8 cellular contexts compared by ENCODE assay signal in the genomic region with DNA sequence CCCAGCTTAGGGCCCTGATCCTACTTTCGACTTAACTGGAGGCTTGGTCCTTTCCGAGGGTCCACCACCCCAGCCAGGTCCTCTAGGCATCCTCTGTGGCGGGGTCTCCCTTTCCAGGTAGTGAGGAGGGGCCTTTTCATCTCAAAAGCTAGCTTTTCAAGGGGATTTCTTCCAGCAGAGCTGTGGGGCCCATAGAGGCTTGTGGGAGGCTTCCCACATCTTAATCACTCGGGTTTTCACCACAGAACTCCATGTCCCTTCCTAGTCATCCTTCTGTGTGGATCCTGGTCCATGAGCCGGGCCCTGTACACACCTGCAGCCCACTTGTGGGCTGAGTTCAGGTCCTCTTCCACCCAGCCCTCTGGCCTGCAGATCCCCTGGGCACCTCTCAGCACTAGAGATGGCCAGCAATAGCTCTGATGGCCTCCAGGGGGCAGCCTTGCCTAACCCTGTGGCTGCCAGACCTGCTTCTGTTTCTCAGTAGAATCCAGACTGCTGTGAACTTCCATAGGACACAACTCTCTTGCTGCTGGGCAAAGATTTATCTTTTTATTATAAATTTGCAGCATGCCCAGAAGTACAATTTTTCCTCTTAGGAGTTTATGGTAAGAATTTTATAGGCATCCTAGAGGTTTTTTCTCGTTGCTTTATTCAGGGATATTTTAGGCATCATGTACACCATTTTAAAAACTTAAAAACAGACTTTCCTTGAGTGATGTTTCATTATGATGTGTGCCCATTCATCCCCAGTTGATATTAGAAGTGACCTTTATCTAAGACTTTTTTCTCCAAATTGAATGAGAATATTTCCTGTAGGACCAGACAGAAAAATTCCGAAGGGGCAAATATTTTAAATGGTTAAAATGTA.
DNase-seq lines count a peak whose midpoint lies in the region; ATAC-seq and TF ChIP-seq lines count a peak whose summit lies in the region.

No MANE protein-coding gene starts in this region.

- ATAC-seq in GM18858 (IDR thresholded peaks at IDR 0.05; ENCODE audit: unreplicated experiment) (peak; percentile 79), HG03064 (IDR thresholded peaks at IDR 0.05; ENCODE audit: low read depth, unreplicated experiment) (peak; percentile 85)

- no peak overlapping the region for H3K4me3 ChIP-seq in WI38 (ENCODE audit: low read depth, low read length)
- no peak overlapping the region for H3K4me3 ChIP-seq in cardiac fibroblast (replicated peaks in 1 of 2; ENCODE audit: low read depth in 2 of 2, low read length in 2 of 2)

- TF ChIP-seq CTCF in WI38 (IDR thresholded peaks at IDR 0.05; ENCODE audit: low read depth, low read length) (peak; percentile 93), cardiac fibroblast (IDR thresholded peaks at IDR 0.05; ENCODE audit: low read depth, low read length) (peak; percentile 99)

- peak; percentile 80 for DNase-seq in AG08396 (ENCODE audit: low spot score)
- peak; percentile 59 for DNase-seq in NCI-H2196 (lab: John Stamatoyannopoulos, UW; ENCODE audit: unreplicated experiment)
- DNase-seq in cardiac fibroblast (ENCODE audit: low read depth in 2 of 2), result peak; percentile 73 to 78
- DNase-seq in kidney tubule cell (ENCODE audit: low spot score), result peak; percentile 68
- DNase-seq in stimulated activated CD4-positive, alpha-beta T cell treated with anti-CD3 and anti-CD28 coated beads, Interleukin-4, amount 100 ng/mL, for 24 hours, result peak; percentile 52
